ENCODE assay signal across 19 cellular contexts in genomic region chr19:18476507-18477041, GRCh38. TPM values are rescaled to one million over a fixed set of nuclear protein-coding genes. Genes with fewer than 3 reads are reported as not detected.
A peak's percentile ranks its signal among the peaks of the same experiment; 100 is the strongest.
DNase-seq lines count a peak whose midpoint lies in the region; ATAC-seq, FAIRE-seq and TF ChIP-seq lines count a peak whose summit lies in the region.
"Had no signal": no experiment of that assay in that cellular context is flagged by ENCODE, and none has a peak within 500 bp of the region (broad histone marks: within the 10 kb centered on the region; RNA-seq: fewer than 3 reads in every experiment).

No MANE protein-coding gene starts in this region.

- TF ChIP-seq CTCF in H1 (IDR thresholded peaks at IDR 0.05; ENCODE audit: control extremely low read depth in 1 of 3, insufficient read depth in 1 of 3, low read depth in 1 of 3, low read length in 3 of 3) (no peak), prostate gland (IDR thresholded peaks at IDR 0.05) (no peak)

- no peaks in the 10 kb centered on the region for H3K9me3 Mint-ChIP-seq in activated CD4-positive, alpha-beta T cell treated with anti-CD3 and anti-CD28 coated beads for 36 hours (ENCODE audit: low read depth)
- H3K9me3 Mint-ChIP-seq in T-cell, result no peaks in the 10 kb centered on the region

- H3K79me1 ChIP-seq in H1 (ENCODE audit: low read depth, low read length), result peaks cover 13% of the 10 kb centered on the region

- no peak overlapping the region for H3K56ac ChIP-seq in H1 (replicated peaks; ENCODE audit: insufficient read length, low read depth, low read length)

- no peak overlapping the region for H4K5ac ChIP-seq in H1 (ENCODE audit: insufficient read length, low read depth, low read length)

- no peak overlapping the region for H3K18ac ChIP-seq in H1 (ENCODE audit: extremely low read depth, low read length)

- peak overlapping the region; percentile 63 for H2BK5ac ChIP-seq in H1 (ENCODE audit: low read depth, low read length)

- peaks cover 0 to 8% of the 10 kb centered on the region in 2 experiments; a peak in 1 of 4 replicates for H3K79me2 ChIP-seq in H1 (ENCODE audit: control insufficient read depth in 1 of 2, insufficient read depth in 2 of 2, low read length in 2 of 2)

- ATAC-seq in activated CD4-positive, alpha-beta T cell treated with anti-CD3 and anti-CD28 coated beads for 36 hours, result no peak
- no peak for ATAC-seq in T-cell (replicated peaks in 1 of 4)
- ATAC-seq: HCT116 had no signal

- no peak for DNase-seq in activated CD4-positive, alpha-beta T cell treated with anti-CD3 and anti-CD28 coated beads for 36 hours
- no peak for DNase-seq in activated CD4-positive, alpha-beta T cell treated with anti-CD3 and anti-CD28 coated beads for 48 hours
- DNase-seq in T-cell, result no peak
- no peak for DNase-seq in H1 (ENCODE audit: low read depth in 1 of 2, low spot score in 2 of 2)
- no peak for DNase-seq in SKM-1 treated with dmso at 0.1 percent for 144 hours (lab: John Stamatoyannopoulos, UW; ENCODE audit: unreplicated experiment)
- DNase-seq in prostate gland (ENCODE audit: low spot score), result no peak
- no peak for DNase-seq in HuH-7.5 (ENCODE audit: low spot score)
- DNase-seq: activated CD4-positive, CD25-positive, alpha-beta regulatory T cell treated with anti-CD3 and anti-CD28 coated beads, Interleukin-2, amount 50 U/mL, for 72 hours; Calu3; Karpas-422; NCI-H1436; NCI-H510A treated with DMSO at 0.1 percent for 48 hours; PC-9 had no signal

- TF ChIP-seq POLR2A in H1 (IDR thresholded peaks at IDR 0.05; ENCODE audit: control extremely low read depth in 1 of 2, low read depth in 2 of 2, low read length in 2 of 2), result no peak
- no peak for TF ChIP-seq POLR2A in prostate gland (IDR thresholded peaks at IDR 0.05)

- no peak for TF ChIP-seq RAD21 in H1 (IDR thresholded peaks at IDR 0.05 in 1 of 2, conservative IDR thresholded peaks at IDR 0.05 in 1 of 2; ENCODE audit: low read depth in 2 of 2, low read length in 2 of 2)

- H3K27me3 ChIP-seq in H1 (replicated peaks in 1 of 4; ENCODE audit: control insufficient read depth in 3 of 4, extremely low read depth in 1 of 4, insufficient read depth in 3 of 4, low read length in 3 of 4) (no peaks in the 10 kb centered on the region), skeletal muscle tissue (ENCODE audit: control insufficient read depth in 3 of 3, insufficient read depth in 3 of 3, low read length in 3 of 3) (no peaks in the 10 kb centered on the region), prostate gland (replicated peaks; ENCODE audit: insufficient read depth) (no peaks in the 10 kb centered on the region)

- H3K14ac ChIP-seq in H1 (ENCODE audit: insufficient read length), result no peak overlapping the region

- WGBS in H1 (ENCODE audit: extremely low coverage in 1 of 2, insufficient coverage in 1 of 2, insufficient read length in 1 of 2, insufficient replicate concordance in 2 of 2, low coverage in 1 of 2, low lambda C conversion rate in 2 of 2, missing lambda C conversion rate in 1 of 2), 2 experiments, result 93% methylated on average over 14 of the region's 14 CpGs; no CpG with 5 or more reads in 1 of the 2 experiments
- 94% methylated on average over 14 of the region's 14 CpGs for WGBS in prostate gland

- no peak for TF ChIP-seq EP300 in H1 (IDR thresholded peaks at IDR 0.05; ENCODE audit: borderline replicate concordance in 1 of 2, low read depth in 2 of 2, low read length in 2 of 2)

- FAIRE-seq in H1 (lab: Jason Lieb, UNC), result no peak
- FAIRE-seq: endometrium, frontal cortex, keratinocyte had no signal

- peaks cover 62% of the 10 kb centered on the region for H3K4me1 Mint-ChIP-seq in activated CD4-positive, alpha-beta T cell treated with anti-CD3 and anti-CD28 coated beads for 36 hours
- peaks cover 59 to 86% (median 77%) of the 10 kb centered on the region in 3 donors for H3K4me1 Mint-ChIP-seq in T-cell

- H3K23me2 ChIP-seq in H1 (ENCODE audit: low read depth, low read length), result no peaks in the 10 kb centered on the region

- H3K36me3 ChIP-seq in H1 (ENCODE audit: control insufficient read depth in 2 of 4, insufficient read depth in 4 of 4, low read length in 3 of 4), result no peaks in the 10 kb centered on the region
- H3K36me3 ChIP-seq in skeletal muscle tissue (ENCODE audit: control insufficient read depth in 3 of 3, insufficient read depth in 3 of 3, low read length in 3 of 3), result peaks cover 8 to 10% (median 9%) of the 10 kb centered on the region in 3 donors
- H3K36me3 ChIP-seq in prostate gland, result no peaks in the 10 kb centered on the region

- no peak overlapping the region for H2BK120ac ChIP-seq in H1 (replicated peaks; ENCODE audit: low read depth, low read length)

- H3K9me3 ChIP-seq in H1 (ENCODE audit: insufficient read depth in 2 of 2, low read depth in 1 of 2, low read length in 1 of 2) (no peaks in the 10 kb centered on the region), skeletal muscle tissue (ENCODE audit: control insufficient read depth in 3 of 3, low read length in 3 of 3) (no peaks in the 10 kb centered on the region), prostate gland (no peaks in the 10 kb centered on the region)

- no peaks in the 10 kb centered on the region for H3K27me3 Mint-ChIP-seq in activated CD4-positive, alpha-beta T cell treated with anti-CD3 and anti-CD28 coated beads for 36 hours
- no peaks in the 10 kb centered on the region for H3K27me3 Mint-ChIP-seq in T-cell

- H3K4me3 ChIP-seq in H1 (ENCODE audit: extremely low read depth in 1 of 4, insufficient read depth in 2 of 4, low read depth in 3 of 4, low read length in 4 of 4), result no peak overlapping the region
- no peak overlapping the region for H3K4me3 ChIP-seq in skeletal muscle tissue (ENCODE audit: low read length in 3 of 3)
- no peak overlapping the region for H3K4me3 ChIP-seq in prostate gland
- H3K4me3 ChIP-seq: PC-9 had no signal

- no peak overlapping the region for H3K4me2 ChIP-seq in H1 (ENCODE audit: insufficient read depth in 1 of 2, low read depth in 2 of 2, low read length in 2 of 2)
- H3K4me2 ChIP-seq: PC-9 had no signal

- no peak overlapping the region for H3K9ac ChIP-seq in H1 (replicated peaks in 1 of 4; ENCODE audit: extremely low read depth in 1 of 4, low read depth in 3 of 4, low read length in 3 of 4)
- peak overlapping the region in 2 of 3 donors; percentile 7 to 16 for H3K9ac ChIP-seq in skeletal muscle tissue (ENCODE audit: low read depth in 1 of 3, low read length in 3 of 3)

- H4K20me1 ChIP-seq in H1 (replicated peaks in 1 of 2; ENCODE audit: control insufficient read depth in 1 of 2, insufficient read depth in 2 of 2, low read length in 2 of 2), result peaks cover 2 to 22% of the 10 kb centered on the region in 2 experiments

- POLR2A ChIA-PET in activated CD4-positive, alpha-beta T cell treated with anti-CD3 and anti-CD28 coated beads for 36 hours (lab: Charles Lee), result no interaction called here
- POLR2A ChIA-PET in T-cell (lab: Charles Lee) (no interaction called here), H1 (lab: Charles Lee; ENCODE audit: partially characterized antibody) (interaction anchor here (1.2 kb wide), 1 partner anchor 19 kb away, joined by 3 read pairs; no protein-coding TSS in a partner anchor)

- no peak overlapping the region for H3K27ac ChIP-seq in H1 (ENCODE audit: low read depth, low read length)
- H3K27ac ChIP-seq in skeletal muscle tissue (ENCODE audit: low read depth, low read length), result peak overlapping the region; percentile 65
- H3K27ac ChIP-seq in prostate gland, result no peak overlapping the region
- H3K27ac ChIP-seq: HL-60, PC-9 had no signal

- H3K27ac Mint-ChIP-seq in activated CD4-positive, alpha-beta T cell treated with anti-CD3 and anti-CD28 coated beads for 36 hours, result peak overlapping the region; percentile 95
- H3K27ac Mint-ChIP-seq in T-cell, result peak overlapping the region; percentile 89 to 92

- CTCF ChIA-PET in activated CD4-positive, alpha-beta T cell treated with anti-CD3 and anti-CD28 coated beads for 36 hours (lab: Charles Lee), result no interaction called here
- CTCF ChIA-PET in T-cell (lab: Charles Lee) (interaction anchor here in 1 of 2 donors (0.7 to 1.3 kb wide), 2 partner anchors 17 to 24 kb away, joined by 4 read pairs; no protein-coding TSS in a partner anchor), H1 (lab: Charles Lee; ENCODE audit: partially characterized antibody) (interaction anchor here (0.6 to 11.1 kb wide), 7 partner anchors 12 to 321 kb away, joined by 3 to 213 read pairs (median 3); no protein-coding TSS in a partner anchor)

- H3K4me1 ChIP-seq in H1 (replicated peaks in 1 of 4; ENCODE audit: control insufficient read depth in 3 of 4, insufficient read depth in 4 of 4, low read length in 3 of 4) (no peaks in the 10 kb centered on the region; a peak in 1 of 7 replicates), skeletal muscle tissue (ENCODE audit: control insufficient read depth in 3 of 3, insufficient read depth in 3 of 3, low read length in 3 of 3) (peaks cover 71 to 86% (median 82%) of the 10 kb centered on the region in 3 donors), prostate gland (replicated peaks) (no peaks in the 10 kb centered on the region)

- no peak overlapping the region for H3K4ac ChIP-seq in H1 (replicated peaks; ENCODE audit: insufficient read length, low read depth, low read length)

- intact Hi-C loops in activated CD4-positive, alpha-beta T cell treated with anti-CD3 and anti-CD28 coated beads for 36 hours (cut with DNase I, micrococcal nuclease), result loop anchor here in 1 of 2 experiments (10.0 kb wide), 1 partner anchor 368 kb away; no protein-coding TSS in a partner anchor
- intact Hi-C loops in prostate gland (cut with DNase I), result no loop called here

- H2AFZ ChIP-seq in H1 (ENCODE audit: low read length), result no peak overlapping the region
- H2AFZ ChIP-seq: PC-9 had no signal

- H2BK20ac ChIP-seq in H1 (ENCODE audit: low read length), result no peak overlapping the region

- peaks cover 10% of the 10 kb centered on the region for H3K36me3 Mint-ChIP-seq in activated CD4-positive, alpha-beta T cell treated with anti-CD3 and anti-CD28 coated beads for 36 hours (ENCODE audit: low read depth)
- no peaks in the 10 kb centered on the region for H3K36me3 Mint-ChIP-seq in T-cell

- H2BK15ac ChIP-seq in H1 (ENCODE audit: low read length), result peak overlapping the region; percentile 2; the same call in 1 of the 2 replicates

- H2AK5ac ChIP-seq in H1 (ENCODE audit: low read depth, low read length), result 0 out of 2 replicates have a peak overlapping the region, but pooled peaks have one; percentile 65

- no peak overlapping the region for H2BK12ac ChIP-seq in H1 (ENCODE audit: low read depth, low read length)

- peak overlapping the region; percentile 63 for H4K8ac ChIP-seq in H1 (ENCODE audit: extremely low read depth, insufficient read depth, low read length)

- no peak overlapping the region for H3K4me3 Mint-ChIP-seq in activated CD4-positive, alpha-beta T cell treated with anti-CD3 and anti-CD28 coated beads for 36 hours
- peak overlapping the region in 1 of 3 donors; percentile 30 for H3K4me3 Mint-ChIP-seq in T-cell

- H3K23ac ChIP-seq in H1 (ENCODE audit: insufficient read length), result no peak overlapping the region

- no peak overlapping the region for H4K91ac ChIP-seq in H1 (replicated peaks; ENCODE audit: insufficient read length, low read length)

RNA-seq across cellular contexts. Expression of gene ISYNA1, which starts 38.6 kb away (rescaled TPM):
- 10 to 100 TPM; 18.8 to 23.3 TPM for total RNA-seq in activated CD4-positive, alpha-beta T cell treated with anti-CD3 and anti-CD28 coated beads for 36 hours
- total RNA-seq in T-cell (10 to 100 TPM; 38.3 to 59.8 (median 55.0) TPM), skeletal muscle tissue (86.6 TPM), prostate gland (100 to 1,000 TPM in 1 of 2 donors, 10 to 100 TPM in 1; 71.6 to 690 TPM)
- total RNA-seq in H1 (2021; fragmentation: NEBNext Ultra II Directional; extraction: Animal tissue kit (Norgen Biotek cat#: 25700)), result 207 and 215 TPM in 2 replicates
- 264 and 330 TPM in 2 replicates for polyA plus RNA-seq in H1 (2011; rRNA removed)
- 164 TPM for polyA plus RNA-seq in H1 (2011; cell fraction: cytosol; rRNA removed)
- polyA plus RNA-seq in H1 (2011; cell fraction: nucleus; rRNA removed), result 558 TPM
- polyA plus RNA-seq in H1 (2012, experiment 1 of 2), result 147 to 255 TPM (median 231 TPM) in 4 replicates
- polyA plus RNA-seq in H1 (2012, experiment 2 of 2), result 269 TPM
- polyA plus RNA-seq in H1 (2013, experiment 1 of 2), result 172 TPM
- polyA plus RNA-seq in H1 (2013, experiment 2 of 2), result 158 TPM
- polyA minus RNA-seq in H1 (2011; rRNA and poly(A)+ RNA removed), result 67.7 and 79.7 TPM in 2 replicates
- 153 TPM for polyA minus RNA-seq in H1 (2011; cell fraction: cytosol; rRNA and poly(A)+ RNA removed)
- 97.1 TPM for polyA minus RNA-seq in H1 (2011; cell fraction: nucleus; rRNA and poly(A)+ RNA removed)

RNA-seq across cellular contexts. Expression of gene ELL, which starts 45.3 kb away (rescaled TPM):
- 10 to 100 TPM; 20.2 to 21.4 TPM for total RNA-seq in activated CD4-positive, alpha-beta T cell treated with anti-CD3 and anti-CD28 coated beads for 36 hours
- total RNA-seq in T-cell (10 to 100 TPM; 27.2 to 46.4 (median 33.4) TPM), skeletal muscle tissue (24.5 TPM), prostate gland (10 to 100 TPM; 10.7 to 44.4 TPM)
- total RNA-seq in H1 (2021; fragmentation: NEBNext Ultra II Directional; extraction: Animal tissue kit (Norgen Biotek cat#: 25700)), result 10.2 and 10.5 TPM in 2 replicates
- 5.2 and 8.8 TPM in 2 replicates for polyA plus RNA-seq in H1 (2011; rRNA removed)
- 6.5 TPM for polyA plus RNA-seq in H1 (2011; cell fraction: cytosol; rRNA removed)
- 12.6 TPM for polyA plus RNA-seq in H1 (2011; cell fraction: nucleus; rRNA removed)
- 4.6 to 7.6 TPM (median 7.4 TPM) in 4 replicates for polyA plus RNA-seq in H1 (2012, experiment 1 of 2)
- 6.4 TPM for polyA plus RNA-seq in H1 (2012, experiment 2 of 2)
- 5.6 TPM for polyA plus RNA-seq in H1 (2013, experiment 1 of 2)
- polyA plus RNA-seq in H1 (2013, experiment 2 of 2), result 6.2 TPM
- 3.6 and 5.4 TPM in 2 replicates for polyA minus RNA-seq in H1 (2011; rRNA and poly(A)+ RNA removed)
- 6.4 TPM for polyA minus RNA-seq in H1 (2011; cell fraction: cytosol; rRNA and poly(A)+ RNA removed)
- polyA minus RNA-seq in H1 (2011; cell fraction: nucleus; rRNA and poly(A)+ RNA removed), result 10.7 TPM

RNA-seq across cellular contexts. Expression of gene SSBP4, which starts 57.4 kb away (rescaled TPM):
- total RNA-seq in activated CD4-positive, alpha-beta T cell treated with anti-CD3 and anti-CD28 coated beads for 36 hours, result 10 to 100 TPM; 71.7 to 79.3 TPM
- total RNA-seq in T-cell (100 to 1,000 TPM in 4 of 5 donors, 10 to 100 TPM in 1; 71.3 to 127 (median 102) TPM), skeletal muscle tissue (79.3 TPM), prostate gland (100 to 1,000 TPM in 1 of 2 donors, 10 to 100 TPM in 1; 71.5 to 120 TPM)
- 26.4 and 30.5 TPM in 2 replicates for total RNA-seq in H1 (2021; fragmentation: NEBNext Ultra II Directional; extraction: Animal tissue kit (Norgen Biotek cat#: 25700))
- polyA plus RNA-seq in H1 (2011; rRNA removed), result 33.7 and 51.3 TPM in 2 replicates
- polyA plus RNA-seq in H1 (2011; cell fraction: cytosol; rRNA removed), result 28.5 TPM
- 60.9 TPM for polyA plus RNA-seq in H1 (2011; cell fraction: nucleus; rRNA removed)
- 11.5 to 29.1 TPM (median 22.0 TPM) in 4 replicates for polyA plus RNA-seq in H1 (2012, experiment 1 of 2)
- polyA plus RNA-seq in H1 (2012, experiment 2 of 2), result 26.6 TPM
- polyA plus RNA-seq in H1 (2013, experiment 1 of 2), result 40.7 TPM
- polyA plus RNA-seq in H1 (2013, experiment 2 of 2), result 42.3 TPM
- 1.9 and 3.2 TPM in 2 replicates for polyA minus RNA-seq in H1 (2011; rRNA and poly(A)+ RNA removed)
- polyA minus RNA-seq in H1 (2011; cell fraction: cytosol; rRNA and poly(A)+ RNA removed), result 25.3 TPM
- polyA minus RNA-seq in H1 (2011; cell fraction: nucleus; rRNA and poly(A)+ RNA removed), result 21.7 TPM

Comparison
In these comparisons a context has a peak if more than half of its experiments do, and no peak if none do; other contexts are left out.
1. H3K9ac ChIP-seq: peak in skeletal muscle tissue (2 of 3); none in H1 (0 of 4).